In the genomic region with DNA sequence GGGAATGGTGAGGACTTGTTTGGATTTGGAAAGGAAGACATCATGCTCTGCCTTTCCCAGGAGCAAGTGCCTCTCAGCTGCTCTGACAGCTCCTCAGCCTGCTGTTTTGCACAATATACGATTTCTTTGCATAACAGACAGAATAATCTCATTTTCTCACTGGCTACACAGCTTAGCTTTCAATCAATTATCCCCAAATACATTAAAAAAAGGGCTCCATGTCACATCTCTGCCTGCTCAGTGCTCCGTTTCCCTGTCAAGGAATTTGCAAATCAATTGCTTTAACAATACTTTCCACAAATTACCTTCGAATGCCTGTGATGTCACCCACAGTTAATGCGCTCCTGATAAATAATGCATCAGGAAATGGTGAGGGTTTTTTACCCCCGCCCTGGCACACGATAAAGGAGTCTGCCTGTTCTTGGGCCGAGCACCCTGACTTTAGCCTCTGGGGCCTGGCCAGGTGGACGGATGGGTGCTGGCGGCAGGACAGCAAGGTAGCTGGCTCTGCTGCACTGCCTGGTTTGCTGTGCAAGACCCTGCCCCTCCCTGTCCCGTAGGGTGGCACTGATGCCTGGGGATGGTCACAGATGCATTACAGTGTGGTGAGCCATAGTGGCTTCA, we compare ENCODE assay signal across 1 cellular context.
TF ChIP-seq lines count a peak whose summit lies in the region.

No MANE protein-coding gene starts in this region.

TF ChIP-seq in H1, 55 proteins besides CTCF, POLR2A, EP300 and RAD21:
- TF ChIP-seq RNF2 (IDR thresholded peaks at IDR 0.05; ENCODE audit: borderline replicate concordance, low read depth, low read length, missing control alignments, poor library complexity, severe bottlenecking) (no peak), EGR1 (IDR thresholded peaks at IDR 0.05; ENCODE audit: borderline replicate concordance, low read depth, low read length) (no peak), FOSL1 (IDR thresholded peaks at IDR 0.05; ENCODE audit: insufficient read depth, low read depth, low read length) (no peak), KDM1A (IDR thresholded peaks at IDR 0.05; ENCODE audit: borderline replicate concordance, low read length) (no peak), TAF7 (optimal IDR thresholded peaks at IDR 0.05; ENCODE audit: borderline replicate concordance, low read depth, low read length) (no peak), TCF12 (IDR thresholded peaks at IDR 0.05; ENCODE audit: low read depth, low read length) (no peak), RXRA (IDR thresholded peaks at IDR 0.05; ENCODE audit: insufficient read depth, low read depth, low read length) (no peak), CREB1 (IDR thresholded peaks at IDR 0.05) (no peak), BACH1 (IDR thresholded peaks at IDR 0.05; ENCODE audit: low read length) (no peak), CEBPB (IDR thresholded peaks at IDR 0.05; ENCODE audit: low read depth, low read length) (no peak), BRCA1 (IDR thresholded peaks at IDR 0.05; ENCODE audit: low read depth, low read length) (no peak), TBP (IDR thresholded peaks at IDR 0.05; ENCODE audit: low read depth, low read length) (no peak), TEAD4 (IDR thresholded peaks at IDR 0.05; ENCODE audit: low read depth, low read length) (no peak)
- TF ChIP-seq, protein P1, sequence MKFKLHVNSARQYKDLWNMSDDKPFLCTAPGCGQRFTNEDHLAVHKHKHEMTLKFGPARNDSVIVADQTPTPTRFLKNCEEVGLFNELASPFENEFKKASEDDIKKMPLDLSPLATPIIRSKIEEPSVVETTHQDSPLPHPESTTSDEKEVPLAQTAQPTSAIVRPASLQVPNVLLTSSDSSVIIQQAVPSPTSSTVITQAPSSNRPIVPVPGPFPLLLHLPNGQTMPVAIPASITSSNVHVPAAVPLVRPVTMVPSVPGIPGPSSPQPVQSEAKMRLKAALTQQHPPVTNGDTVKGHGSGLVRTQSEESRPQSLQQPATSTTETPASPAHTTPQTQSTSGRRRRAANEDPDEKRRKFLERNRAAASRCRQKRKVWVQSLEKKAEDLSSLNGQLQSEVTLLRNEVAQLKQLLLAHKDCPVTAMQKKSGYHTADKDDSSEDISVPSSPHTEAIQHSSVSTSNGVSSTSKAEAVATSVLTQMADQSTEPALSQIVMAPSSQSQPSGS (IDR thresholded peaks at IDR 0.05; ENCODE audit: low read length) = no peak
TF ChIP-seq in H1: peak in this region for 0.
